ENCODE assay signal across 10 cellular contexts in the genomic region with DNA sequence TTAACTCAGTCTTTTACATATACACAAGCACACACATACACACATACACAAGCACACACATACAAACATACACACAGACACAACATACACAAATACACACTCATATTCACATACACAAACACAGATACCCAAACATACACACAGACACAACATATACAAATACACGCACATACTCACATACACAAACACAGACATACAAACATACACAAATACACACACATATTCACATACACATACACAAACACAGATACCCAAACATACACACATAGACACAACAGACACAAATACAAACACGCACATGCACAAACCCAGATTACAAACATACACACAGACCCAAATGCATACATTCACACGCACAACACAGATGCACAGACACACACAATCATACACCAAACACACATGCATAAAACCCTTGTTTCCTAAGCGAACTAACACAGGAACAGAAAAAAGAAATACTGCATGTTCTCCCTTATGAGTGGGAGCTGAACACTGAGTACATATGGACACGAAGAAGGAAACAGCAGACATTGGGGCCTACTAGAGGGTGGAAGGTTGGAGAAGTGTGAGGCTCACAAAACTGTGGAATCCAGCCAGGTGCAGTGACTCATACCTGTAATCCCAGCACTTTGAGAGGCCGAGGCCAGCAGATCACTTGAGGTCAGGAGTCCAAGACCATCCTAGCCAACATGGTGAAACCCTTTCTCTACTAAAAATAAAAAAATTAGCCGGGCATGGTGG. TPM values are rescaled to one million over a fixed set of nuclear protein-coding genes. Genes with fewer than 3 reads are reported as not detected.
DNase-seq lines count a peak whose midpoint lies in the region; FAIRE-seq and TF ChIP-seq lines count a peak whose summit lies in the region.
"Had no signal": no experiment of that assay in that cellular context is flagged by ENCODE, and none has a peak within 500 bp of the region (broad histone marks: within the 10 kb centered on the region; RNA-seq: fewer than 3 reads in every experiment).

No MANE protein-coding gene starts in this region.

- H3K4me3 ChIP-seq in CD8-positive, alpha-beta memory T cell (ENCODE audit: low read length), result no peak overlapping the region
- no peak overlapping the region for H3K4me3 ChIP-seq in adipocyte (ENCODE audit: low read length)
- H3K4me3 ChIP-seq in liver (ENCODE audit: low read depth in 1 of 3, low read length in 3 of 3), result no peak overlapping the region

- peak in 1 of 2 donors; percentile 31 for TF ChIP-seq RAD21 in liver (IDR thresholded peaks at IDR 0.05)

- POLR2A ChIA-PET in CD8-positive, alpha-beta memory T cell (lab: Charles Lee), result no interaction called here

- no peaks in the 10 kb centered on the region for H3K36me3 ChIP-seq in CD8-positive, alpha-beta memory T cell (ENCODE audit: insufficient read depth, low read length)
- H3K36me3 ChIP-seq in adipocyte (ENCODE audit: control insufficient read depth, insufficient read depth, low read length, severe bottlenecking), result no peaks in the 10 kb centered on the region
- H3K36me3 ChIP-seq in liver (ENCODE audit: control insufficient read depth in 4 of 4, insufficient read depth in 3 of 4, low read depth in 1 of 4, low read length in 3 of 4), result no peaks in the 10 kb centered on the region

- no peaks in the 10 kb centered on the region for H3K27me3 ChIP-seq in CD8-positive, alpha-beta memory T cell (ENCODE audit: insufficient read depth, low read length, poor library complexity, severe bottlenecking)
- H3K27me3 ChIP-seq in adipocyte (replicated peaks; ENCODE audit: control insufficient read depth, insufficient read depth, low read length) (peaks cover 4% of the 10 kb centered on the region), liver (ENCODE audit: control insufficient read depth in 4 of 4, insufficient read depth in 4 of 4, low read length in 3 of 4) (no peaks in the 10 kb centered on the region)

- no peaks in the 10 kb centered on the region for H3K36me3 Mint-ChIP-seq in CD8-positive, alpha-beta memory T cell

- peak; percentile 77 for FAIRE-seq in HTR-8/SVneo (lab: Jason Lieb, UNC)

- WGBS in liver, result 59% methylated on average over 7 of the region's 7 CpGs

- peak overlapping the region in 7 of 8 donors; percentile 11 to 85 (median 34) for H3K27ac Mint-ChIP-seq in CD8-positive, alpha-beta memory T cell

- peaks cover 52 to 71% (median 61%) of the 10 kb centered on the region in 3 donors for H3K4me1 Mint-ChIP-seq in CD8-positive, alpha-beta memory T cell

- CTCF ChIA-PET in CD8-positive, alpha-beta memory T cell (lab: Charles Lee), result interaction anchor here (1.4 to 21.6 kb wide), 4 partner anchors 17 to 181 kb away, joined by 3 to 615 read pairs (median 110); partner anchors contain the start of gene PIM1

- no peaks in the 10 kb centered on the region for H3K9me3 ChIP-seq in CD8-positive, alpha-beta memory T cell (ENCODE audit: low read length)
- H3K9me3 ChIP-seq in adipocyte (ENCODE audit: control insufficient read depth, low read length) (no peaks in the 10 kb centered on the region), liver (ENCODE audit: control insufficient read depth in 4 of 4, low read length in 3 of 4) (no peaks in the 10 kb centered on the region)

- peak overlapping the region; percentile 67 for H3K27ac ChIP-seq in CD8-positive, alpha-beta memory T cell (ENCODE audit: low read depth, low read length)
- H3K27ac ChIP-seq in liver (ENCODE audit: low read depth in 1 of 2, low read length in 2 of 2), result no peak overlapping the region

- no peak for DNase-seq in CD8-positive, alpha-beta memory T cell
- no peak for DNase-seq in HTR-8/SVneo (ENCODE audit: insufficient read length, low spot score)
- DNase-seq in adipocyte (ENCODE audit: low read depth), result peak; percentile 34
- no peak for DNase-seq in NCI-H2107 treated with DMSO at 0.1 percent for 48 hours (lab: John Stamatoyannopoulos, UW; ENCODE audit: unreplicated experiment)
- DNase-seq in NCI-H1694 treated with DMSO at 0.1 percent for 48 hours (lab: John Stamatoyannopoulos, UW), result no peak
- DNase-seq in DMS153 treated with DMSO at 0.1 percent for 48 hours (lab: John Stamatoyannopoulos, UW; ENCODE audit: unreplicated experiment), result no peak
- DNase-seq in AG08396 (ENCODE audit: low spot score), result no peak
- DNase-seq: foreskin melanocyte, NCI-H1092 had no signal

- no peaks in the 10 kb centered on the region for H3K27me3 Mint-ChIP-seq in CD8-positive, alpha-beta memory T cell

- H3K4me1 ChIP-seq in CD8-positive, alpha-beta memory T cell (ENCODE audit: insufficient read depth, low read length), result peaks cover 52% of the 10 kb centered on the region
- peaks cover 6% of the 10 kb centered on the region for H3K4me1 ChIP-seq in adipocyte (ENCODE audit: control insufficient read depth, insufficient read depth, low read length)
- peaks cover 0 to 4% (median 2%) of the 10 kb centered on the region in 4 donors for H3K4me1 ChIP-seq in liver (ENCODE audit: control insufficient read depth in 4 of 4, insufficient read depth in 4 of 4, low read length in 3 of 4)

- H3K9ac ChIP-seq in adipocyte (ENCODE audit: low read length) (no peak overlapping the region), liver (ENCODE audit: low read depth in 1 of 2, low read length in 2 of 2) (no peak overlapping the region)

- no peak for TF ChIP-seq CTCF in liver (IDR thresholded peaks at IDR 0.05; ENCODE audit: low read depth, low read length, missing input control)

- H3K4me3 Mint-ChIP-seq in CD8-positive, alpha-beta memory T cell, result no peak overlapping the region

- no peaks in the 10 kb centered on the region for H3K9me3 Mint-ChIP-seq in CD8-positive, alpha-beta memory T cell

TF ChIP-seq in liver, 16 proteins besides CTCF, POLR2A, EP300 and RAD21:
- no peak for TF ChIP-seq YY1 (IDR thresholded peaks at IDR 0.05)
- TF ChIP-seq JUND (IDR thresholded peaks at IDR 0.05), result peak; percentile 93 to 98
- peak; percentile 59 to 77 for TF ChIP-seq RXRA (IDR thresholded peaks at IDR 0.05)
- TF ChIP-seq FOXA1 (IDR thresholded peaks at IDR 0.05), result no peak
- TF ChIP-seq SP1 (IDR thresholded peaks at IDR 0.05), result peak; percentile 43
- TF ChIP-seq EGR1 (IDR thresholded peaks at IDR 0.05; ENCODE audit: low read depth in 2 of 2), result no peak
- TF ChIP-seq HNF4A (conservative IDR thresholded peaks at IDR 0.05), result peak; percentile 71 to 89
- peak; percentile 62 for TF ChIP-seq ATF3 (IDR thresholded peaks at IDR 0.05)

RNA-seq across cellular contexts. Expression of gene PIM1, which starts 34.2 kb away (rescaled TPM):
- 10 to 100 TPM; 93.7 to 99.1 TPM for total RNA-seq in CD8-positive, alpha-beta memory T cell
- 253 TPM for polyA plus RNA-seq in CD8-positive, alpha-beta memory T cell
- total RNA-seq in liver, result 100 to 1,000 TPM in 1 of 2 donors, 10 to 100 TPM in 1; 10.9 to 141 TPM
- 10 to 100 TPM in 1 of 2 donors, 1 to 10 TPM in 1; 5.5 to 10.4 TPM for polyA plus RNA-seq in liver

RNA-seq across cellular contexts. Expression of gene TBC1D22B, which starts 53.4 kb away (rescaled TPM):
- total RNA-seq in CD8-positive, alpha-beta memory T cell, result 10 to 100 TPM; 14.4 TPM
- 11.2 TPM for polyA plus RNA-seq in CD8-positive, alpha-beta memory T cell
- 10 to 100 TPM in 1 of 2 donors, 1 to 10 TPM in 1; 2.4 to 10.7 TPM for total RNA-seq in liver
- polyA plus RNA-seq in liver, result 1 to 10 TPM; 1.4 TPM

RNA-seq across cellular contexts. Expression of gene TMEM217, which starts 53.8 kb away (rescaled TPM):
- 1 to 10 TPM; 4.2 to 6.6 TPM for total RNA-seq in CD8-positive, alpha-beta memory T cell
- 0.44 TPM for polyA plus RNA-seq in CD8-positive, alpha-beta memory T cell
- 1 to 10 TPM in 1 of 2 donors, under 1 TPM in 1; 0.67 to 3.2 TPM for total RNA-seq in liver
- under 1 TPM; 0.39 to 0.57 TPM for polyA plus RNA-seq in liver
